Comparison of ENCODE assay signal across 16 cellular contexts in the genomic region with DNA sequence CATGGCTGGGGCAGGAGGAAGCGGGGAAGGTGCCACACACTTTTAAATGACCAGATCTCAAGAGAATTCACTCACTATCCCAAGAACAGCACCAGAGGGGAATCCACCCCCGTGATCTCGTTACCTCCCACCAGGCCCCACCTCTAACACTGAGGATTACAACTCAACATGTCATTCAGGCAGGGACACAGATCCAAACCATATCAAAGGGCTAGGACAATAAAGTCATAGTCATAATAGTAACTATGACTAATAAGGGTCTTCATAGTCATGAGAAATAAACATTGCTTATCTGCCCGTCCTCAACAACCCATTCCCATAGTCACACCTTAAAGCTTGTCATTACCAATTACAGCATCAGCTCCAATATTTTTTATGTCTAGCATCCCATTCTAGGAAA.
DNase-seq lines count a peak whose midpoint lies in the region; ATAC-seq lines count a peak whose summit lies in the region.
"Had no signal": no experiment of that assay in that cellular context is flagged by ENCODE, and none has a peak within 500 bp of the region (broad histone marks: within the 10 kb centered on the region; RNA-seq: fewer than 3 reads in every experiment).

No MANE protein-coding gene starts in this region.

- ATAC-seq in GM19395 (IDR thresholded peaks at IDR 0.05; ENCODE audit: unreplicated experiment) (peak; percentile 52), HG03442 (IDR thresholded peaks at IDR 0.05; ENCODE audit: unreplicated experiment) (peak; percentile 83)
- ATAC-seq: psoas muscle had no signal

- peak; percentile 14 for DNase-seq in stimulated activated CD4-positive, alpha-beta T cell treated with anti-CD3 and anti-CD28 coated beads, Interleukin-15, amount 100 ng/mL, for 24 hours
- no peak for DNase-seq in stimulated activated CD4-positive, alpha-beta T cell treated with anti-CD3 and anti-CD28 coated beads, Interleukin-4, amount 100 ng/mL, for 4 hours
- DNase-seq in stimulated activated CD4-positive, alpha-beta T cell treated with anti-CD3 and anti-CD28 coated beads, Interleukin-4, amount 100 ng/mL, for 24 hours, result peak; percentile 6
- DNase-seq in SIG-M5 treated with dmso at 0.1 percent for 504 hours (lab: John Stamatoyannopoulos, UW; ENCODE audit: unreplicated experiment) (no peak), SKM-1 treated with dmso at 0.1 percent for 144 hours (lab: John Stamatoyannopoulos, UW; ENCODE audit: unreplicated experiment) (no peak), epidermal melanocyte (ENCODE audit: insufficient read length, low spot score) (no peak)
- DNase-seq: dorsolateral prefrontal cortex, esophagus squamous epithelium, HCEC 1CT, head of caudate nucleus, NCI-H1105 treated with DMSO at 0.1 percent for 48 hours, NCI-H2171 treated with DMSO at 0.1 percent for 48 hours, psoas muscle, spleen had no signal

Comparison
In these comparisons a context has a peak if more than half of its experiments do, and no peak if none do; other contexts are left out.
1. DNase-seq: peak in stimulated activated CD4-positive, alpha-beta T cell treated with anti-CD3 and anti-CD28 coated beads, Interleukin-15, amount 100 ng/mL, for 24 hours (single experiment) and stimulated activated CD4-positive, alpha-beta T cell treated with anti-CD3 and anti-CD28 coated beads, Interleukin-4, amount 100 ng/mL, for 24 hours (single experiment); none in stimulated activated CD4-positive, alpha-beta T cell treated with anti-CD3 and anti-CD28 coated beads, Interleukin-4, amount 100 ng/mL, for 4 hours (0 of 2), SIG-M5 treated with dmso at 0.1 percent for 504 hours (single experiment), SKM-1 treated with dmso at 0.1 percent for 144 hours (single experiment) and epidermal melanocyte (single experiment).